In the genomic region with DNA sequence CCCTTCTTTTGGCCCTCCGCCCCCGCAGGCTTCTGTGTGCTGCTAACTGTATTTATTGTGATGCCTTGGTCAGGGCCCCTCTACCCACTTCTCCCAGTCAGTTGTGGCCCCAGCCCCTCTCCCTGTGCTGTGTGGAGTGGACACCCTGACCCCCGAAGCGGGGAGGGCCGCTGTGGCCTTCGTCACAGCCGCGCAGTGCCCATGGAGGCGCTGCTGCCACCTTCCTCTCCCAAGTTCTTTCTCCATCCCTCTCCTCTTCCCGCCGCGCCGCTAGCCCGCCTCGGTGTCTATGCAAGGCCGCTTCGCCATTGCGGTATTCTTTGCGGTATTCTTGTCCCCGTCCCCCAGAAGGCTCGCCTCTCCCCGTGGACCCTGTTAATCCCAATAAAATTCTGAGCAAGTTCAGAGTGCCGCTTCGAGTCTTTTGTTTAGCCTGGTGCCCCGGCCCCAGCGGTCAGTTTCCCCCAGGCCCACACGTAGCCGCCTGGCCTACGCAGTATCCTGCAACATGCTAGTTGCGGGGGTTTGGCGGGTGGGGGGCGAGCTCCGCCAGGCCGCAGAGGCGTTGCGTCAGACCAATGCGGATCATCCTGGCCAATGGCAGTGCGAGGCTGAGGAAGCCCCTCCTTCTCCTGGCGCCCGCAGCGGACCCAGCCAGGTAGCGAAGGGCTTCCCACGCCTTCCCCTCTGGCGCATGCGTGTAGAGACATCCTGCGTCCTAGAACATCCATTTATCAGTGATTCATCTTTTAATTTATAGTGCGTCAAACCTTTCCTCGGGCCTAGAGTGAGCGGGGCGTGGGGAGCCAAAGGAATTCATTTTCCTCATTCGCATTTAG, we compare ENCODE assay signal across 8 cellular contexts. TPM values are rescaled to one million over a fixed set of nuclear protein-coding genes. Genes with fewer than 3 reads are reported as not detected.
DNase-seq lines count a peak whose midpoint lies in the region; ATAC-seq and TF ChIP-seq lines count a peak whose summit lies in the region.

No MANE protein-coding gene starts in this region.

- no peak overlapping the region for H3K9ac ChIP-seq in parathyroid adenoma

- H3K4me3 ChIP-seq in parathyroid adenoma (ENCODE audit: low read depth, low read length) (peak overlapping the region; percentile 61), thyroid gland (replicated peaks in 1 of 3) (peak overlapping the region in 2 of 3 donors; percentile 9 to 12)

- H3K27me3 ChIP-seq in parathyroid adenoma (ENCODE audit: control insufficient read depth, insufficient read depth, low read length) (no peaks in the 10 kb centered on the region), thyroid gland (no peaks in the 10 kb centered on the region)

- no peaks in the 10 kb centered on the region for H3K79me2 ChIP-seq in parathyroid adenoma

- no peaks in the 10 kb centered on the region for H3K9me3 Mint-ChIP-seq in activated naive CD8-positive, alpha-beta T cell treated with anti-CD3 and anti-CD28 coated beads, Interleukin-2, amount 50 U/mL, for 24 hours

- TF ChIP-seq POLR2A in thyroid gland (IDR thresholded peaks at IDR 0.05), result peak in 1 of 2 donors; percentile 64

- H3K27ac Mint-ChIP-seq in activated naive CD8-positive, alpha-beta T cell treated with anti-CD3 and anti-CD28 coated beads, Interleukin-2, amount 50 U/mL, for 24 hours, result peak overlapping the region; percentile 85

- no peaks in the 10 kb centered on the region for H3K27me3 Mint-ChIP-seq in activated naive CD8-positive, alpha-beta T cell treated with anti-CD3 and anti-CD28 coated beads, Interleukin-2, amount 50 U/mL, for 24 hours

- H3K36me3 ChIP-seq in parathyroid adenoma (ENCODE audit: control insufficient read depth, insufficient read depth, low read length), result no peaks in the 10 kb centered on the region
- H3K36me3 ChIP-seq in thyroid gland, result peaks cover 0 to 9% of the 10 kb centered on the region in 2 donors

- peak overlapping the region; percentile 74 for H2AFZ ChIP-seq in parathyroid adenoma

- peak overlapping the region; percentile 78 for H3K4me3 Mint-ChIP-seq in activated naive CD8-positive, alpha-beta T cell treated with anti-CD3 and anti-CD28 coated beads, Interleukin-2, amount 50 U/mL, for 24 hours

- TF ChIP-seq CTCF in parathyroid adenoma (IDR thresholded peaks at IDR 0.05) (no peak), thyroid gland (IDR thresholded peaks at IDR 0.05) (no peak)

- DNase-seq in DMS153 treated with DMSO at 0.1 percent for 48 hours (lab: John Stamatoyannopoulos, UW; ENCODE audit: unreplicated experiment), result peak; percentile 16
- DNase-seq in SHP77 treated with DMSO at 0.1 percent for 48 hours (lab: John Stamatoyannopoulos, UW), result peak; percentile 92
- DNase-seq in activated naive CD8-positive, alpha-beta T cell treated with anti-CD3 and anti-CD28 coated beads, Interleukin-2, amount 50 U/mL, for 24 hours, result peak; percentile 74
- DNase-seq in left cardiac atrium, result peak; percentile 88
- peak; percentile 86 to 88 for DNase-seq in thyroid gland
- no peak for DNase-seq in OCI-M1 (lab: John Stamatoyannopoulos, UW)

- peaks cover 60% of the 10 kb centered on the region for H3K4me1 Mint-ChIP-seq in activated naive CD8-positive, alpha-beta T cell treated with anti-CD3 and anti-CD28 coated beads, Interleukin-2, amount 50 U/mL, for 24 hours

- H3K27ac ChIP-seq in parathyroid adenoma (peak overlapping the region; percentile 86), thyroid gland (peak overlapping the region; percentile 60 to 90 (median 80))

- 21 to 33% methylated on average over 33 to 38 of the region's 51 CpGs for WGBS in thyroid gland, 2 donors

- H3K4me2 ChIP-seq in parathyroid adenoma (ENCODE audit: low read length), result peak overlapping the region; percentile 80

- H3K9me3 ChIP-seq in parathyroid adenoma (ENCODE audit: control insufficient read depth, low read length) (no peaks in the 10 kb centered on the region), thyroid gland (no peaks in the 10 kb centered on the region)

- peaks cover 20% of the 10 kb centered on the region for H3K36me3 Mint-ChIP-seq in activated naive CD8-positive, alpha-beta T cell treated with anti-CD3 and anti-CD28 coated beads, Interleukin-2, amount 50 U/mL, for 24 hours (ENCODE audit: low read depth)

- ATAC-seq in HG02885 (IDR thresholded peaks at IDR 0.05; ENCODE audit: poor library complexity, unreplicated experiment) (peak; percentile 74), left cardiac atrium (peak; percentile 88 to 92)
- peak; percentile 53 for ATAC-seq in activated naive CD8-positive, alpha-beta T cell treated with anti-CD3 and anti-CD28 coated beads, Interleukin-2, amount 50 U/mL, for 24 hours

- intact Hi-C loops in left cardiac atrium (cut with DNase I) (no loop called here), thyroid gland (cut with DNase I) (no loop called here)

- peaks cover 16% of the 10 kb centered on the region for H3K4me1 ChIP-seq in parathyroid adenoma
- H3K4me1 ChIP-seq in thyroid gland, result peaks cover 5 to 17% of the 10 kb centered on the region in 2 donors

RNA-seq across cellular contexts. Expression of a gene that starts 5.6 kb away (rescaled TPM):
- total RNA-seq in left cardiac atrium, result 1 to 10 TPM; 5.4 to 5.7 TPM
- 10 to 100 TPM; 15.5 to 41.5 (median 21.8) TPM for total RNA-seq in thyroid gland

RNA-seq across cellular contexts. Expression of a gene that starts 6.2 kb away (rescaled TPM):
- total RNA-seq in left cardiac atrium, result 10 to 100 TPM; 33.5 to 37.4 TPM
- total RNA-seq in thyroid gland, result 10 to 100 TPM; 30.9 to 83.1 (median 49.1) TPM

RNA-seq across cellular contexts. Expression of a gene that starts 39.8 kb away (rescaled TPM):
- total RNA-seq in left cardiac atrium (1 to 10 TPM; 1.3 to 2.8 TPM), thyroid gland (1 to 10 TPM in 2 of 4 donors, under 1 TPM in 2; 0.78 to 1.3 (median 1.1) TPM)
